Comparison of ENCODE assay signal across 8 cellular contexts in the genomic region with DNA sequence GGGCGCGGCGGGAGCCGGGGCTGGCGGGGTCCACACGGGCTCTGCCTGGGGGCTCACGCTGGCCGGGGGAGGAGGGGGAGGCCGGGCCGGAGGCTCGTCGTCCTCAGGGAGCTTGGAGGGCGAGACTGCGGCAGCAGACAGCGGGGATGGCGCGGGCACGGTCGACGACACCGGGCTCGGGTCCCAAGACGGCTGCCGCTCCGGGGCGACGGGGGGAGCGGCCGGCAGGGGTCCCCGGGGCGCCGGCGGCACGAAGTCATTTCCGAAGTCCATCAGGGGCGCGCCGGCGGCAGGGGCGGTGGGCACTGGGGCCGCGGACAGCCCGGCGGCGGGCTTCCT. TPM values are rescaled to one million over a fixed set of nuclear protein-coding genes. Genes with fewer than 3 reads are reported as not detected.
DNase-seq lines count a peak whose midpoint lies in the region; ATAC-seq lines count a peak whose summit lies in the region.

No MANE protein-coding gene starts in this region.

- in situ Hi-C loops in GM23248 (cut with MboI), result no loop called here

- H3K9ac ChIP-seq in GM23248, result peak overlapping the region; percentile 99

- CTCF ChIA-PET in activated CD8-positive, alpha-beta T cell treated with anti-CD3 and anti-CD28 coated beads, Interleukin-2, amount 10 ng/mL, durations not matched to agents 7 days and 5 days (lab: Charles Lee), result interaction anchor here (0.6 to 3.9 kb wide), 11 partner anchors 12 to 150 kb away, joined by 3 to 36 read pairs (median 8); no protein-coding TSS in a partner anchor

- peak overlapping the region; percentile 98 for H3K4me3 ChIP-seq in GM23248
- H3K4me3 ChIP-seq in iPS-11a (ENCODE audit: low read depth, low read length), result peak overlapping the region; percentile 78

- H3K4me2 ChIP-seq in GM23248 (ENCODE audit: unreplicated experiment), result peak overlapping the region; percentile 58

- H3K27me3 ChIP-seq in GM23248 (replicated peaks; ENCODE audit: insufficient read depth), result no peaks in the 10 kb centered on the region

- H3K4me3 Mint-ChIP-seq in activated CD8-positive, alpha-beta T cell treated with anti-CD3 and anti-CD28 coated beads, Interleukin-2, amount 10 ng/mL, durations not matched to agents 7 days and 5 days, result peak overlapping the region; percentile 100
- H3K4me3 Mint-ChIP-seq in stimulated activated naive CD8-positive, alpha-beta T cell treated with anti-CD3 and anti-CD28 coated beads, Interleukin-15, Interleukin-2, amounts not matched to agents 100 ng/mL and 50 ng/mL, for 24 hours, result peak overlapping the region; percentile 100

- H3K27ac Mint-ChIP-seq in activated CD8-positive, alpha-beta T cell treated with anti-CD3 and anti-CD28 coated beads, Interleukin-2, amount 10 ng/mL, durations not matched to agents 7 days and 5 days, result peak overlapping the region; percentile 100
- H3K27ac Mint-ChIP-seq in stimulated activated naive CD8-positive, alpha-beta T cell treated with anti-CD3 and anti-CD28 coated beads, Interleukin-15, Interleukin-2, amounts not matched to agents 100 ng/mL and 50 ng/mL, for 24 hours, result peak overlapping the region; percentile 100

- DNase-seq in AG08396 (ENCODE audit: low spot score), result peak; percentile 13
- peak; percentile 49 for DNase-seq in GM23248
- DNase-seq in activated CD8-positive, alpha-beta T cell treated with anti-CD3 and anti-CD28 coated beads, Interleukin-2, amount 10 ng/mL, durations not matched to agents 7 days and 5 days, result no peak
- DNase-seq in GF-D8 (lab: John Stamatoyannopoulos, UW), result no peak

- POLR2A ChIA-PET in activated CD8-positive, alpha-beta T cell treated with anti-CD3 and anti-CD28 coated beads, Interleukin-2, amount 10 ng/mL, durations not matched to agents 7 days and 5 days (lab: Charles Lee), result interaction anchor here (0.6 to 2.4 kb wide), 9 partner anchors 17 to 490 kb away, joined by 3 to 12 read pairs (median 4); a partner anchor contains a TSS

- peak; percentile 6 for ATAC-seq in activated CD8-positive, alpha-beta T cell treated with anti-CD3 and anti-CD28 coated beads, Interleukin-2, amount 10 ng/mL, durations not matched to agents 7 days and 5 days
- ATAC-seq in HG03378 (IDR thresholded peaks at IDR 0.05; ENCODE audit: unreplicated experiment) (no peak), HG03520 (IDR thresholded peaks at IDR 0.05; ENCODE audit: unreplicated experiment) (no peak)

- no peak overlapping the region for H2AFZ ChIP-seq in GM23248

- no peaks in the 10 kb centered on the region for H3K9me2 ChIP-seq in GM23248 (ENCODE audit: insufficient read depth)

- H3K36me3 Mint-ChIP-seq in activated CD8-positive, alpha-beta T cell treated with anti-CD3 and anti-CD28 coated beads, Interleukin-2, amount 10 ng/mL, durations not matched to agents 7 days and 5 days (ENCODE audit: low read depth), result peaks cover 17% of the 10 kb centered on the region
- H3K36me3 Mint-ChIP-seq in stimulated activated naive CD8-positive, alpha-beta T cell treated with anti-CD3 and anti-CD28 coated beads, Interleukin-15, Interleukin-2, amounts not matched to agents 100 ng/mL and 50 ng/mL, for 24 hours (ENCODE audit: low read depth), result peaks cover 4% of the 10 kb centered on the region

- H3K27me3 Mint-ChIP-seq in activated CD8-positive, alpha-beta T cell treated with anti-CD3 and anti-CD28 coated beads, Interleukin-2, amount 10 ng/mL, durations not matched to agents 7 days and 5 days (ENCODE audit: low read depth), result no peaks in the 10 kb centered on the region
- no peaks in the 10 kb centered on the region for H3K27me3 Mint-ChIP-seq in stimulated activated naive CD8-positive, alpha-beta T cell treated with anti-CD3 and anti-CD28 coated beads, Interleukin-15, Interleukin-2, amounts not matched to agents 100 ng/mL and 50 ng/mL, for 24 hours

- peaks cover 31% of the 10 kb centered on the region for H3K4me1 ChIP-seq in GM23248 (ENCODE audit: insufficient read depth)

- 0 to 1% methylated on average over 2 to 26 of the region's 45 CpGs for WGBS in GM23248 (ENCODE audit: low coverage in 1 of 2, low lambda C conversion rate in 2 of 2, missing lambda C conversion rate in 2 of 2), 2 experiments

- H3F3A ChIP-seq in GM23248 (ENCODE audit: insufficient read depth), result peaks cover 54% of the 10 kb centered on the region

- H4K20me1 ChIP-seq in GM23248 (ENCODE audit: insufficient read depth), result peaks cover 12% of the 10 kb centered on the region

- H3K4me1 Mint-ChIP-seq in activated CD8-positive, alpha-beta T cell treated with anti-CD3 and anti-CD28 coated beads, Interleukin-2, amount 10 ng/mL, durations not matched to agents 7 days and 5 days (ENCODE audit: low read depth), result peaks cover 62% of the 10 kb centered on the region
- peaks cover 72% of the 10 kb centered on the region for H3K4me1 Mint-ChIP-seq in stimulated activated naive CD8-positive, alpha-beta T cell treated with anti-CD3 and anti-CD28 coated beads, Interleukin-15, Interleukin-2, amounts not matched to agents 100 ng/mL and 50 ng/mL, for 24 hours (ENCODE audit: low read depth)

- H3K9me3 Mint-ChIP-seq in activated CD8-positive, alpha-beta T cell treated with anti-CD3 and anti-CD28 coated beads, Interleukin-2, amount 10 ng/mL, durations not matched to agents 7 days and 5 days (ENCODE audit: insufficient read depth), result no peaks in the 10 kb centered on the region
- H3K9me3 Mint-ChIP-seq in stimulated activated naive CD8-positive, alpha-beta T cell treated with anti-CD3 and anti-CD28 coated beads, Interleukin-15, Interleukin-2, amounts not matched to agents 100 ng/mL and 50 ng/mL, for 24 hours, result no peaks in the 10 kb centered on the region

- peak overlapping the region; percentile 98 for H3K27ac ChIP-seq in GM23248

- no peaks in the 10 kb centered on the region for H3K9me3 ChIP-seq in GM23248 (ENCODE audit: low read depth)

- H3K36me3 ChIP-seq in GM23248 (ENCODE audit: low read depth), result no peaks in the 10 kb centered on the region

- peaks cover 74% of the 10 kb centered on the region for H3K79me2 ChIP-seq in GM23248 (ENCODE audit: insufficient read depth)

RNA-seq across cellular contexts. Expression of a gene that starts 0.5 kb away (rescaled TPM):
- total RNA-seq in GM23248 (2014; rRNA removed; shearing (Covaris generic)), result 390 and 425 TPM in 2 replicates
- 357 and 361 TPM in 2 replicates for polyA plus RNA-seq in GM23248 (2016; fragmentation: Nextera tagmentation; extraction: Ambion mirVana)
- 10 to 100 TPM; 90.3 to 93.9 TPM for total RNA-seq in activated CD8-positive, alpha-beta T cell treated with anti-CD3 and anti-CD28 coated beads, Interleukin-2, amount 10 ng/mL, durations not matched to agents 7 days and 5 days

Comparison
In these comparisons a context has a peak if more than half of its experiments do, and no peak if none do; other contexts are left out.
1. DNase-seq: peak in AG08396 (single experiment) and GM23248 (single experiment); none in activated CD8-positive, alpha-beta T cell treated with anti-CD3 and anti-CD28 coated beads, Interleukin-2, amount 10 ng/mL, durations not matched to agents 7 days and 5 days (single experiment) and GF-D8 (single experiment).